In the genomic region with DNA sequence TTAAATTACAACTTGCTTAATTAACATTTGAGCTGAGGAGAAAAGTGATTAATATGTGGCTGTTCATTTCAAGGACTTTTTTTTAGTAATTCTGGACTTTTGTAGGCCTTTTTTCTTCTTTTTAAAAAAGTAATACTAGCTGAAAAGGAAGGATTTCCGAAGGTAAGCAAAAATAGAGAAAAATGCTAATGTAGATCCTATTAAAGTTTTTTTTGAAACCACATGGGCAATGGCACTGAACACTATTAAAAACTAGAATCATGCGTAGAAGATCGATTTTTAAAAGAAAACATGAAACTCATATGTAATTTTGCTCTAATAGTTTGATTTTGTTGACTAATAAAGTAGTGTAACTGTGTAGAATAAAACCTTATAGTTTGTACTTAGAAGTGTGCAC, we compare ENCODE assay signal across 10 cellular contexts. TPM values are rescaled to one million over a fixed set of nuclear protein-coding genes. Genes with fewer than 3 reads are reported as not detected.
DNase-seq lines count a peak whose midpoint lies in the region; ATAC-seq and TF ChIP-seq lines count a peak whose summit lies in the region.
"Had no signal": no experiment of that assay in that cellular context is flagged by ENCODE, and none has a peak within 500 bp of the region (broad histone marks: within the 10 kb centered on the region; RNA-seq: fewer than 3 reads in every experiment).

No MANE protein-coding gene starts in this region.

- no peaks in the 10 kb centered on the region for H3K36me3 Mint-ChIP-seq in CD4-positive, CD25-positive, alpha-beta regulatory T cell
- H3K36me3 Mint-ChIP-seq in HFFc6 (ENCODE audit: low read depth) (peaks cover 63% of the 10 kb centered on the region), neural crest cell (ENCODE audit: low read depth) (no peaks in the 10 kb centered on the region)

- TF ChIP-seq CTCF in HFFc6 (IDR thresholded peaks at IDR 0.05) (no peak), astrocyte of the spinal cord (IDR thresholded peaks at IDR 0.05; ENCODE audit: low read depth, low read length) (no peak), neural crest cell (conservative IDR thresholded peaks at IDR 0.05) (no peak), mucosa of descending colon (IDR thresholded peaks at IDR 0.05) (no peak)

- peak overlapping the region in 2 of 4 donors; percentile 7 to 94 for H3K4me3 Mint-ChIP-seq in CD4-positive, CD25-positive, alpha-beta regulatory T cell
- H3K4me3 Mint-ChIP-seq in HFFc6 (peak overlapping the region; percentile 96), neural crest cell (peak overlapping the region; percentile 87)

- H3K9me3 ChIP-seq in CD4-positive, CD25-positive, alpha-beta regulatory T cell (ENCODE audit: control insufficient read depth in 2 of 2, low read length in 2 of 2): no peaks in the 10 kb centered on the region
- H3K9me3 ChIP-seq in mucosa of descending colon: no peaks in the 10 kb centered on the region

- peak overlapping the region; percentile 90 for H3K4me3 ChIP-seq in CD4-positive, CD25-positive, alpha-beta regulatory T cell (ENCODE audit: low read depth, low read length)
- H3K4me3 ChIP-seq in astrocyte of the spinal cord (ENCODE audit: low read depth, low read length): peak overlapping the region; percentile 66
- no peak overlapping the region for H3K4me3 ChIP-seq in mucosa of descending colon

- H3K4me1 Mint-ChIP-seq in CD4-positive, CD25-positive, alpha-beta regulatory T cell: peaks cover 24 to 51% (median 28%) of the 10 kb centered on the region in 4 donors
- H3K4me1 Mint-ChIP-seq in HFFc6 (ENCODE audit: low read depth) (peaks cover 78% of the 10 kb centered on the region), neural crest cell (peaks cover 30% of the 10 kb centered on the region)

- DNase-seq in CD4-positive, CD25-positive, alpha-beta regulatory T cell: no peak
- DNase-seq in HFFc6: no peak
- no peak for DNase-seq in astrocyte of the spinal cord (ENCODE audit: low read depth, low spot score)
- no peak for DNase-seq in neural crest cell (ENCODE audit: low read depth, low spot score)
- no peak for DNase-seq in mucosa of descending colon
- DNase-seq: GF-D8, NCI-H1694 had no signal

- H3K36me3 ChIP-seq in CD4-positive, CD25-positive, alpha-beta regulatory T cell (ENCODE audit: control insufficient read depth, insufficient read depth, low read length): no peaks in the 10 kb centered on the region
- H3K36me3 ChIP-seq in mucosa of descending colon (ENCODE audit: low read depth): no peaks in the 10 kb centered on the region

- peaks cover 22% of the 10 kb centered on the region for H3K4me1 ChIP-seq in CD4-positive, CD25-positive, alpha-beta regulatory T cell (ENCODE audit: control insufficient read depth, insufficient read depth, low read length, poor library complexity, severe bottlenecking)
- H3K4me1 ChIP-seq in mucosa of descending colon (ENCODE audit: low read depth): no peaks in the 10 kb centered on the region

- no peaks in the 10 kb centered on the region for H3K9me3 Mint-ChIP-seq in CD4-positive, CD25-positive, alpha-beta regulatory T cell
- H3K9me3 Mint-ChIP-seq in HFFc6 (no peaks in the 10 kb centered on the region), neural crest cell (no peaks in the 10 kb centered on the region)

- no peak for ATAC-seq in CD4-positive, CD25-positive, alpha-beta regulatory T cell (ENCODE audit: low read depth in 2 of 2)
- ATAC-seq in mucosa of descending colon: no peak
- no peak for ATAC-seq in HG02623 (IDR thresholded peaks at IDR 0.05; ENCODE audit: unreplicated experiment)
- ATAC-seq in HG02973 (IDR thresholded peaks at IDR 0.05; ENCODE audit: unreplicated experiment): no peak
- ATAC-seq in GM21717 (IDR thresholded peaks at IDR 0.05; ENCODE audit: unreplicated experiment): no peak

- no peaks in the 10 kb centered on the region for H3K27me3 Mint-ChIP-seq in CD4-positive, CD25-positive, alpha-beta regulatory T cell
- H3K27me3 Mint-ChIP-seq in HFFc6 (ENCODE audit: insufficient read depth) (peaks cover 2% of the 10 kb centered on the region; the same call in 1 of the 2 replicates), neural crest cell (ENCODE audit: low read depth) (peaks cover 12% of the 10 kb centered on the region)

- in situ Hi-C loops in astrocyte of the spinal cord (cut with HindIII; ENCODE audit: low sequenced_read_pairs): no loop called here

- intact Hi-C loops in mucosa of descending colon (cut with DNase I, micrococcal nuclease): loop anchor here in 1 of 2 donors (10.0 kb wide), 1 partner anchor 140 kb away; a partner anchor contains a TSS

- no peak overlapping the region for H3K27ac ChIP-seq in CD4-positive, CD25-positive, alpha-beta regulatory T cell (ENCODE audit: insufficient read depth, low read length, poor library complexity, severe bottlenecking)

- no peaks in the 10 kb centered on the region for H3K27me3 ChIP-seq in CD4-positive, CD25-positive, alpha-beta regulatory T cell (ENCODE audit: control insufficient read depth, insufficient read depth, low read length)

- H3K27ac Mint-ChIP-seq in CD4-positive, CD25-positive, alpha-beta regulatory T cell: peak overlapping the region in 1 of 3 donors; percentile 92
- H3K27ac Mint-ChIP-seq in HFFc6: peak overlapping the region; percentile 97
- no peak overlapping the region for H3K27ac Mint-ChIP-seq in neural crest cell (ENCODE audit: unreplicated experiment)

RNA-seq across cellular contexts. Expression of a gene that starts 2.4 kb away (rescaled TPM):
- 2.9 TPM for total RNA-seq in CD4-positive, CD25-positive, alpha-beta regulatory T cell
- polyA plus RNA-seq in CD4-positive, CD25-positive, alpha-beta regulatory T cell: 1 to 10 TPM; 2.1 to 3.7 (median 3.0) TPM
- 10 to 100 TPM; 26.2 to 31.6 (median 28.3) TPM for total RNA-seq in HFFc6 (2021; fragmentation: NEBNext Ultra II Directional; extraction: Animal tissue kit (Norgen Biotek cat#: 25700))
- total RNA-seq in neural crest cell (3.2 and 3.3 TPM in 2 replicates), mucosa of descending colon (10 to 100 TPM in 1 of 3 donors, 1 to 10 TPM in 1, under 1 TPM in 1; 0.96 to 43.7 (median 2.3) TPM)

RNA-seq across cellular contexts. Expression of a gene that starts 47.6 kb away (rescaled TPM):
- 0.07 TPM for total RNA-seq in CD4-positive, CD25-positive, alpha-beta regulatory T cell
- under 1 TPM in 3 of 4 donors, not detected in 1; 0.08 to 0.56 (median 0.49) TPM for polyA plus RNA-seq in CD4-positive, CD25-positive, alpha-beta regulatory T cell
- total RNA-seq in HFFc6 (2021; fragmentation: NEBNext Ultra II Directional; extraction: Animal tissue kit (Norgen Biotek cat#: 25700)): 10 to 100 TPM; 23.1 to 30.3 (median 28.9) TPM
- 20.1 and 21.1 TPM in 2 replicates for total RNA-seq in neural crest cell
- 100 to 1,000 TPM in 1 of 3 donors, 1 to 10 TPM in 2; 2.9 to 109 (median 8.7) TPM for total RNA-seq in mucosa of descending colon
